ENCODE assay signal across 8 cellular contexts in the genomic region with DNA sequence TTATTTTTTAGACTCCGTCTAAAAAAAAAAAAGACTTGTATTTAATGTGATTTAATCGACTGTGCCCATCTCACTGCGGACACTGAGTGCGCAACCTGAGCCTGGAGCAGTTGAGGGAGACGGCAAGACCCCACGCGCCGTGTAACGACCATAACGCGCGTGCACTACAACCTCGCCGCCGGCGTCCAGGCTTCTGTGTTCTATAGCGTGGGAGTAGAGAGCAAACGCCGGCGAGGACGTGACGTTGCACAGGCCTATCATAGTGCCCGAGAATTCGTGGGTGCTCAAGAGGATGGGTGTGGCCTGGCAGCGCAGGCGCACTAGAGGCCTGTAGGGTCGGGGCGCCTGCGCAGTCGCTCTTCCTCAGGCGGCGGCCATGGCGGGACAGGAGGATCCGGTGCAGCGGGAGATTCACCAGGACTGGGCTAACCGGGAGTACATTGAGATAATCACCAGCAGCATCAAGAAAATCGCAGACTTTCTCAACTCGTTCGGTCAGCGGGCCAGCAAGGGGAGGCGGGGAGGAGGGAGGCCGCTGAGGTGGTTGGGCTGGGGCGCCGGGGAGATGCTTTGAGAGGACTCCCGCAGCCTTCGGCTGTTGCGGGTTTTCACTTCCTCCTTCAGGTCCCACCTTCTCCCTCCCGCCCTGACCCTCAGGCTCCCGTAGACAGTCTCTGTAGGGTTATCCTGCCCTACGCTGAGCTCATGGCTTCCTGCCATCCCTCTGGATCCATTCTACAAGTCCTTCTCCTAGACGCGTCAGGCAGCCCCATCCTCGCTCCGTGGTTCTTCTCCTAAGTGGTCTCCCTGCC. TPM values are rescaled to one million over a fixed set of nuclear protein-coding genes. Genes with fewer than 3 reads are reported as not detected.
DNase-seq lines count a peak whose midpoint lies in the region; ATAC-seq and TF ChIP-seq lines count a peak whose summit lies in the region.

A gene (plus strand): TSS at position 350 of the 812 bp plus-strand sequence. CDS start 27 bp downstream, at position 377.

- peak; percentile 93 for ATAC-seq in HG03442 (IDR thresholded peaks at IDR 0.05; ENCODE audit: unreplicated experiment)
- ATAC-seq in activated CD4-positive, alpha-beta T cell treated with anti-CD3 and anti-CD28 coated beads for 36 hours = peak; percentile 98

- no peak for TF ChIP-seq CTCF in choroid plexus epithelial cell (conservative IDR thresholded peaks at IDR 0.05; ENCODE audit: low read depth, low read length)

- peak within 1 kb of the TSS; percentile 67 for H3K4me3 ChIP-seq in choroid plexus epithelial cell (ENCODE audit: low read depth, low read length)

- DNase-seq in Ammon's horn (ENCODE audit: low spot score) (peak; percentile 98), GM19238 (ENCODE audit: insufficient read length, low spot score) (peak; percentile 98), NCI-H524 (lab: John Stamatoyannopoulos, UW) (peak; percentile 90 to 94), choroid plexus epithelial cell (ENCODE audit: low read depth) (peak; percentile 98), kidney glomerular epithelial cell (lab: John Stamatoyannopoulos, UW) (peak; percentile 96)
- DNase-seq in activated CD4-positive, alpha-beta T cell treated with anti-CD3 and anti-CD28 coated beads for 36 hours = peak; percentile 98
- peak; percentile 81 to 83 for DNase-seq in stimulated activated CD4-positive, alpha-beta T cell treated with anti-CD3 and anti-CD28 coated beads, Interleukin-1b, Interleukin-23, amount 100 ng/mL, for 1 hour (ENCODE audit: low read depth in 2 of 2)

- H3K27me3 Mint-ChIP-seq in activated CD4-positive, alpha-beta T cell treated with anti-CD3 and anti-CD28 coated beads for 36 hours = no peaks in the 10 kb centered on the region

- peak within 1 kb of the TSS; percentile 92 for H3K27ac Mint-ChIP-seq in activated CD4-positive, alpha-beta T cell treated with anti-CD3 and anti-CD28 coated beads for 36 hours

- CTCF ChIA-PET in activated CD4-positive, alpha-beta T cell treated with anti-CD3 and anti-CD28 coated beads for 36 hours (lab: Charles Lee) = interaction anchor here (0.6 to 1.3 kb wide), 2 partner anchors 135 to 150 kb away, joined by 5 read pairs; no protein-coding TSS in a partner anchor

- peak within 1 kb of the TSS; percentile 96 for H3K4me3 Mint-ChIP-seq in activated CD4-positive, alpha-beta T cell treated with anti-CD3 and anti-CD28 coated beads for 36 hours

- intact Hi-C loops in activated CD4-positive, alpha-beta T cell treated with anti-CD3 and anti-CD28 coated beads for 36 hours (cut with DNase I, micrococcal nuclease) = loop anchor here (1.0 to 5.0 kb wide), 17 partner anchors 26 to 719 kb away; a partner anchor contains a TSS

- POLR2A ChIA-PET in activated CD4-positive, alpha-beta T cell treated with anti-CD3 and anti-CD28 coated beads for 36 hours (lab: Charles Lee) = interaction anchor here (0.5 to 0.6 kb wide), 2 partner anchors 113 to 134 kb away, joined by 3 to 7 read pairs; no protein-coding TSS in a partner anchor

- no peaks in the 10 kb centered on the region for H3K9me3 Mint-ChIP-seq in activated CD4-positive, alpha-beta T cell treated with anti-CD3 and anti-CD28 coated beads for 36 hours (ENCODE audit: low read depth)

- H3K4me1 Mint-ChIP-seq in activated CD4-positive, alpha-beta T cell treated with anti-CD3 and anti-CD28 coated beads for 36 hours = peaks cover 35% of the 10 kb centered on the region

- H3K36me3 Mint-ChIP-seq in activated CD4-positive, alpha-beta T cell treated with anti-CD3 and anti-CD28 coated beads for 36 hours (ENCODE audit: low read depth) = peaks cover 32% of the 10 kb centered on the region

RNA-seq across cellular contexts. Expression of the gene that starts here (rescaled TPM):
- 10 to 100 TPM; 83.4 to 86.6 TPM for total RNA-seq in activated CD4-positive, alpha-beta T cell treated with anti-CD3 and anti-CD28 coated beads for 36 hours

Comparison
In these comparisons a context has a peak if more than half of its experiments do, and no peak if none do; other contexts are left out.
1. Peak in every context shown above with its lines: DNase-seq, ATAC-seq and H3K4me3 ChIP-seq.